Comparison of ENCODE assay signal across 8 cellular contexts in the genomic region with DNA sequence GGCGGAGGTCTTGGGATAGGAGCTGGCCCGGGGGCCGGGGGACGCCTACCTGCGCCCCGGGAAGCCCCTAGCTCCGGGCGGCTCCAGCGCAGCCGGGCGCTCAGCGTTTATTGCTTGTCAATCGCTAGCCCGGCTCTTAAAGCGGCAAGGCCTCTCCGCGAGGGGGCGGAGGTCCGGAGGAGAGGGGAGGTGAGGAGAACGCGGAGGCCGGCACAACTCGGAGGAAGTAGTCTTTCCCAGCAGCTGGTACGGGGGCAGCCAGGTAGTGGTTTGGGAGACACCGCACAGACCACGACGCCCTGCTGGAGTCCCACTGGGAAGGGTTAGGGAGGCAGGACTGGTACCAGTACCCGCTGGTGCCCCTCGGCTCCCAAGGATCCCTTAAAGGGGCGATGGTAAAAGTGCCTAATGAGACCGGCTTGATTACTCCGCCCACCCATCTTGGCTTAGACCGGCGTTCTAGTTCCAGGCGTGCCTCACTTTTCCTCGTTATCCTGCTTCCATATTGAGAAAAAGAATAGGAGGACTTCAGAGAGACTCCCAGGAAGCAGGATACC. TPM values are rescaled to one million over a fixed set of nuclear protein-coding genes. Genes with fewer than 3 reads are reported as not detected.
A peak's percentile ranks its signal among the peaks of the same experiment; 100 is the strongest.
DNase-seq lines count a peak whose midpoint lies in the region; ATAC-seq and TF ChIP-seq lines count a peak whose summit lies in the region.

A gene with protein sequence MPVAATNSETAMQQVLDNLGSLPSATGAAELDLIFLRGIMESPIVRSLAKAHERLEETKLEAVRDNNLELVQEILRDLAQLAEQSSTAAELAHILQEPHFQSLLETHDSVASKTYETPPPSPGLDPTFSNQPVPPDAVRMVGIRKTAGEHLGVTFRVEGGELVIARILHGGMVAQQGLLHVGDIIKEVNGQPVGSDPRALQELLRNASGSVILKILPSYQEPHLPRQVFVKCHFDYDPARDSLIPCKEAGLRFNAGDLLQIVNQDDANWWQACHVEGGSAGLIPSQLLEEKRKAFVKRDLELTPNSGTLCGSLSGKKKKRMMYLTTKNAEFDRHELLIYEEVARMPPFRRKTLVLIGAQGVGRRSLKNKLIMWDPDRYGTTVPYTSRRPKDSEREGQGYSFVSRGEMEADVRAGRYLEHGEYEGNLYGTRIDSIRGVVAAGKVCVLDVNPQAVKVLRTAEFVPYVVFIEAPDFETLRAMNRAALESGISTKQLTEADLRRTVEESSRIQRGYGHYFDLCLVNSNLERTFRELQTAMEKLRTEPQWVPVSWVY (minus strand): TSS at position 112 of the 557 bp plus-strand sequence. CDS start 3,076 bp downstream, outside the sequence.

- no peaks in the 10 kb centered on the region for H3K79me2 ChIP-seq in mammary epithelial cell (ENCODE audit: insufficient read depth, low read length)

- H3K4me3 ChIP-seq in WI38 (ENCODE audit: low read depth, low read length) (peak within 1 kb of the TSS; percentile 59), mammary epithelial cell (replicated peaks in 1 of 3; ENCODE audit: insufficient read depth in 1 of 3, low read depth in 2 of 3, low read length in 3 of 3) (peak within 1 kb of the TSS in 1 of 3 experiments; percentile 24), iPS-18c (ENCODE audit: insufficient read depth, low read depth, low read length) (peak within 1 kb of the TSS; percentile 75), skeletal muscle cell (ENCODE audit: low read depth, low read length) (peak within 1 kb of the TSS; percentile 86)

- intact Hi-C loops in mammary epithelial cell (cut with micrococcal nuclease) = no loop called here

- no peak for ATAC-seq in GM19455 (IDR thresholded peaks at IDR 0.05; ENCODE audit: unreplicated experiment)
- ATAC-seq in HG02973 (IDR thresholded peaks at IDR 0.05; ENCODE audit: unreplicated experiment) = no peak

- dilution Hi-C loops in mammary epithelial cell (cut with HindIII; ENCODE audit: low sequenced_read_pairs) = no loop called here

- no peaks in the 10 kb centered on the region for H3K36me3 ChIP-seq in mammary epithelial cell (ENCODE audit: insufficient read depth, low read length)

- DNase-seq in DMS 273 (lab: John Stamatoyannopoulos, UW; ENCODE audit: unreplicated experiment) (peak; percentile 95), NCI-H1048 (lab: John Stamatoyannopoulos, UW) (peak; percentile 49), mammary epithelial cell (no peak), skeletal muscle cell (ENCODE audit: low read depth) (no peak)

- H3K27ac ChIP-seq in mammary epithelial cell (ENCODE audit: insufficient read depth, low read depth, low read length) = no peak within 1 kb of the TSS

- H3K9me3 ChIP-seq in mammary epithelial cell (replicated peaks; ENCODE audit: insufficient read depth, low read length) (no peaks in the 10 kb centered on the region), iPS-18c (ENCODE audit: control insufficient read depth, insufficient read depth, low read length) (peaks cover 2% of the 10 kb centered on the region)

- CTCF ChIA-PET in mammary epithelial cell (lab: Charles Lee; ENCODE audit: low non-redundant PET) = no interaction called here

- peak within 1 kb of the TSS; percentile 69 for H3K4me2 ChIP-seq in mammary epithelial cell (ENCODE audit: insufficient read depth, low read depth, low read length)

- BruUV-seq in mammary epithelial cell (replicated peaks; lab: Mats Ljungman, UMichigan) = no TSS peak

- peaks cover 32% of the 10 kb centered on the region for H3K27me3 ChIP-seq in mammary epithelial cell (ENCODE audit: insufficient read depth, low read length)

- H2AFZ ChIP-seq in mammary epithelial cell (ENCODE audit: low read depth, low read length) = peak within 1 kb of the TSS; percentile 31

- TF ChIP-seq CTCF in WI38 (IDR thresholded peaks at IDR 0.05; ENCODE audit: low read depth, low read length) (0 out of 2 replicates have a peak, but pooled peaks have one; percentile 16), mammary epithelial cell (conservative IDR thresholded peaks at IDR 0.05 in 1 of 2, IDR thresholded peaks at IDR 0.05 in 1 of 2; ENCODE audit: extremely low read depth in 1 of 2, insufficient read depth in 1 of 2, low read depth in 1 of 2, low read length in 2 of 2) (peak in 1 of 2 donors; percentile 10)

- no peaks in the 10 kb centered on the region for H4K20me1 ChIP-seq in mammary epithelial cell (ENCODE audit: insufficient read depth, low read length)

- H3K4me1 ChIP-seq in mammary epithelial cell (ENCODE audit: insufficient read depth, low read length) = peaks cover 19% of the 10 kb centered on the region

- 13% methylated on average over 12 of the region's 36 CpGs for WGBS in mammary epithelial cell (ENCODE audit: low coverage, missing lambda C conversion rate)

- H3K9ac ChIP-seq in mammary epithelial cell (ENCODE audit: insufficient read depth, low read length) = no peak within 1 kb of the TSS

- in situ Hi-C loops in mammary epithelial cell (cut with MboI; ENCODE audit: low sequenced_read_pairs in 2 of 2) = no loop called here

RNA-seq across cellular contexts. Expression of the gene that starts here (rescaled TPM):
- 1 to 10 TPM in 1 of 2 donors, under 1 TPM in 1; 0.85 to 1.8 TPM for total RNA-seq in mammary epithelial cell
- polyA plus RNA-seq in mammary epithelial cell = 0.75 TPM
- 3.0 TPM for polyA minus RNA-seq in mammary epithelial cell

Comparison
In these comparisons a context has a peak if more than half of its experiments do, and no peak if none do; other contexts are left out.
1. DNase-seq: peak in DMS 273 (single experiment) and NCI-H1048 (single experiment); none in mammary epithelial cell (single experiment) and skeletal muscle cell (single experiment).